In genomic region chrX:2708601-2709200, GRCh38 we compare ENCODE assay signal across 10 cellular contexts. TPM values are rescaled to one million over a fixed set of nuclear protein-coding genes. Genes with fewer than 3 reads are reported as not detected.
DNase-seq lines count a peak whose midpoint lies in the region; ATAC-seq and TF ChIP-seq lines count a peak whose summit lies in the region.
"Had no signal": no experiment of that assay in that cellular context is flagged by ENCODE, and none has a peak within 500 bp of the region (broad histone marks: within the 10 kb centered on the region; RNA-seq: fewer than 3 reads in every experiment).

No MANE protein-coding gene starts in this region.

- H3K4me3 Mint-ChIP-seq in endodermal cell = no peak overlapping the region

- H3K4me1 ChIP-seq in DND-41 (ENCODE audit: insufficient read depth, low read length) = peaks cover 100% of the 10 kb centered on the region
- peaks cover 44% of the 10 kb centered on the region for H3K4me1 ChIP-seq in PC-3 (ENCODE audit: insufficient read depth, low read length)
- peaks cover 9% of the 10 kb centered on the region for H3K4me1 ChIP-seq in endodermal cell (ENCODE audit: control insufficient read depth, insufficient read depth, low read length)

- TF ChIP-seq CTCF in DND-41 (IDR thresholded peaks at IDR 0.05; ENCODE audit: borderline replicate concordance, extremely low read depth, low read length, poor library complexity, severe bottlenecking) (peak; percentile 11), PC-3 (conservative IDR thresholded peaks at IDR 0.05; ENCODE audit: low read depth, low read length) (no peak), endodermal cell (conservative IDR thresholded peaks at IDR 0.05) (no peak)

- H3K9me2 ChIP-seq in PC-3 (replicated peaks; ENCODE audit: low read length) = no peaks in the 10 kb centered on the region

- CTCF ChIA-PET in PC-3 (lab: Charles Lee) = no interaction called here

- POLR2A ChIA-PET in PC-3 (lab: Charles Lee; ENCODE audit: unreplicated experiment) = no interaction called here

- H4K20me1 ChIP-seq in DND-41 (ENCODE audit: insufficient read depth, low read length) = peaks cover 50% of the 10 kb centered on the region
- H4K20me1 ChIP-seq in PC-3 (ENCODE audit: low read length) = no peaks in the 10 kb centered on the region

- H3K27me3 ChIP-seq in DND-41 (ENCODE audit: insufficient read depth, low read length, poor library complexity) (no peaks in the 10 kb centered on the region), PC-3 (ENCODE audit: low read length) (no peaks in the 10 kb centered on the region), endodermal cell (ENCODE audit: control insufficient read depth, insufficient read depth, low read length, poor library complexity, severe bottlenecking) (no peaks in the 10 kb centered on the region)

- no peaks in the 10 kb centered on the region for H3F3A ChIP-seq in PC-3 (ENCODE audit: low read length, unreplicated experiment)

- no peaks in the 10 kb centered on the region for H3K9me3 Mint-ChIP-seq in endodermal cell

- ATAC-seq in DND-41 (ENCODE audit: insufficient read depth, low read depth) = no peak
- ATAC-seq in PC-3 = no peak

- 94 to 97% methylated on average over 3 to 10 of the region's 10 CpGs for WGBS in endodermal cell (ENCODE audit: insufficient coverage in 1 of 2, insufficient read length in 1 of 2), 2 experiments

- no peaks in the 10 kb centered on the region for H3K9me3 ChIP-seq in DND-41 (ENCODE audit: insufficient read depth, low read length, severe bottlenecking)
- no peaks in the 10 kb centered on the region for H3K9me3 ChIP-seq in PC-3 (ENCODE audit: low read length)
- no peaks in the 10 kb centered on the region for H3K9me3 ChIP-seq in endodermal cell (ENCODE audit: control insufficient read depth, low read length)

- H3K9ac ChIP-seq in DND-41 (ENCODE audit: low read depth, low read length) = peak overlapping the region; percentile 53
- no peak overlapping the region; the same call in 1 of the 2 replicates for H3K9ac ChIP-seq in PC-3 (ENCODE audit: low read length)
- H3K9ac ChIP-seq in endodermal cell (ENCODE audit: extremely low read depth, low read length, poor library complexity, severe bottlenecking) = no peak overlapping the region

- H3K4me2 ChIP-seq in DND-41 (ENCODE audit: insufficient read depth, low read length) (peak overlapping the region; percentile 76), PC-3 (ENCODE audit: low read length) (peak overlapping the region; percentile 81; the same call in 1 of the 2 replicates)

- H3K79me2 ChIP-seq in DND-41 (ENCODE audit: insufficient read depth, low read length) = peaks cover 100% of the 10 kb centered on the region
- H3K79me2 ChIP-seq in PC-3 (ENCODE audit: low read length) = peaks cover 76% of the 10 kb centered on the region

- no TSS peak for BruUV-seq in PC-3 (replicated peaks; lab: Mats Ljungman, UMichigan)

- no peaks in the 10 kb centered on the region for H3K27me3 Mint-ChIP-seq in endodermal cell (ENCODE audit: insufficient read depth)

- intact Hi-C loops in PC-3 (cut with micrococcal nuclease) (loop anchor here (5.0 kb wide), 1 partner anchor 66 kb away; no protein-coding TSS in a partner anchor), posterior vena cava (cut with DNase I) (loop anchor here in 1 of 2 donors (5.0 kb wide), 1 partner anchor 939 kb away; no protein-coding TSS in a partner anchor)

- H3K4me1 Mint-ChIP-seq in endodermal cell = peaks cover 44% of the 10 kb centered on the region

- H3K27ac ChIP-seq in DND-41 (ENCODE audit: low read length) = peak overlapping the region; percentile 90
- H3K27ac ChIP-seq in PC-3 (ENCODE audit: low read length) = peak overlapping the region; percentile 98
- no peak overlapping the region for H3K27ac ChIP-seq in endodermal cell (ENCODE audit: low read depth, low read length)
- H3K27ac ChIP-seq: dorsolateral prefrontal cortex had no signal

- DNase-seq in DND-41 = peak; percentile 43
- no peak for DNase-seq in PC-3
- no peak for DNase-seq in endodermal cell
- DNase-seq in posterior vena cava (ENCODE audit: low spot score) = peak; percentile 76
- DNase-seq in GOT3 (lab: John Stamatoyannopoulos, UW) = no peak
- no peak for DNase-seq in kidney glomerular epithelial cell (lab: John Stamatoyannopoulos, UW)
- DNase-seq in NCI-H446 (lab: John Stamatoyannopoulos, UW) = no peak
- DNase-seq in NCI-H146 (lab: John Stamatoyannopoulos, UW) = no peak
- DNase-seq: NCI-H1417 had no signal

- no peak overlapping the region for H2AFZ ChIP-seq in DND-41 (ENCODE audit: low read depth, low read length)
- no peak overlapping the region for H2AFZ ChIP-seq in PC-3 (ENCODE audit: low read length)

- peaks cover 25% of the 10 kb centered on the region for H3K36me3 Mint-ChIP-seq in endodermal cell (ENCODE audit: low read depth)

- H3K27ac Mint-ChIP-seq in endodermal cell = peak overlapping the region; percentile 81

- H3K36me3 ChIP-seq in DND-41 (ENCODE audit: insufficient read depth, low read length) = peaks cover 76% of the 10 kb centered on the region
- peaks cover 7% of the 10 kb centered on the region; the same call in 1 of the 2 replicates for H3K36me3 ChIP-seq in PC-3 (ENCODE audit: low read depth, low read length)
- peaks cover 31% of the 10 kb centered on the region for H3K36me3 ChIP-seq in endodermal cell (ENCODE audit: control insufficient read depth, insufficient read depth, low read length)

- H3K4me3 ChIP-seq in DND-41 (ENCODE audit: low read depth in 1 of 2, low read length in 2 of 2) (peak overlapping the region in 1 of 2 experiments; percentile 56; a peak in 2 of 4 replicates), PC-3 (ENCODE audit: low read length) (no peak overlapping the region), endodermal cell (ENCODE audit: low read length) (no peak overlapping the region)
- H3K4me3 ChIP-seq: dorsolateral prefrontal cortex had no signal

RNA-seq across cellular contexts. Expression of gene CD99, which starts 17.6 kb away (rescaled TPM):
- total RNA-seq in PC-3 (2014; rRNA removed) (202 and 325 TPM in 2 replicates), endodermal cell (100 to 1,000 TPM; 314 to 397 TPM), posterior vena cava (100 to 1,000 TPM; 298 to 369 TPM)
- 226 TPM for polyA plus RNA-seq in endodermal cell (2013, experiment 1 of 2)
- 207 TPM for polyA plus RNA-seq in endodermal cell (2013, experiment 2 of 2)

RNA-seq across cellular contexts. Expression of gene XG, which starts 43.1 kb away (rescaled TPM):
- total RNA-seq in PC-3 (2014; rRNA removed) (not detected in 2 replicates), endodermal cell (1 to 10 TPM; 1.1 to 1.3 TPM), posterior vena cava (1 to 10 TPM; 5.4 to 7.9 TPM)
- not detected for polyA plus RNA-seq in endodermal cell (2013, experiment 1 of 2)
- polyA plus RNA-seq in endodermal cell (2013, experiment 2 of 2) = not detected

Comparison
In these comparisons a context has a peak if more than half of its experiments do, and no peak if none do; other contexts are left out.
1. DNase-seq: peak in DND-41 (single experiment) and posterior vena cava (single experiment); none in PC-3 (single experiment), endodermal cell (single experiment), GOT3 (single experiment), kidney glomerular epithelial cell (single experiment), NCI-H446 (0 of 2) and NCI-H146 (single experiment).